ENCODE assay signal across 16 cellular contexts in genomic region chr10:117460846-117461765, GRCh38.
DNase-seq lines count a peak whose midpoint lies in the region; ATAC-seq, FAIRE-seq and TF ChIP-seq lines count a peak whose summit lies in the region.
"Had no signal": no experiment of that assay in that cellular context is flagged by ENCODE, and none has a peak within 500 bp of the region (broad histone marks: within the 10 kb centered on the region; RNA-seq: fewer than 3 reads in every experiment).

No MANE protein-coding gene starts in this region.

- no peak overlapping the region for H2BK5ac ChIP-seq in trophoblast cell (ENCODE audit: low read depth, low read length, poor library complexity)

- H3K4me2 ChIP-seq in endothelial cell of umbilical vein (ENCODE audit: insufficient read depth, low read length) (peak overlapping the region; percentile 23), trophoblast cell (ENCODE audit: low read length) (no peak overlapping the region)

- no peak overlapping the region for H4K8ac ChIP-seq in trophoblast cell (ENCODE audit: low read depth, low read length)

- BruUV-seq in endothelial cell of umbilical vein (replicated peaks; lab: Mats Ljungman, UMichigan): TSS peak; percentile 43

- peaks cover 8% of the 10 kb centered on the region for H3K4me1 ChIP-seq in HEK293 (ENCODE audit: control insufficient read depth, insufficient read depth, low read length)
- H3K4me1 ChIP-seq in endothelial cell of umbilical vein (ENCODE audit: control insufficient read depth, extremely low read depth, insufficient read depth, low read length): peaks cover 46% of the 10 kb centered on the region
- peaks cover 24 to 26% of the 10 kb centered on the region in 2 experiments for H3K4me1 ChIP-seq in trophoblast cell (ENCODE audit: control insufficient read depth in 1 of 2, insufficient read depth in 2 of 2, low read length in 2 of 2)
- no peaks in the 10 kb centered on the region for H3K4me1 ChIP-seq in aorta (ENCODE audit: control insufficient read depth in 1 of 2, insufficient read depth in 2 of 2, low read length in 2 of 2)
- no peaks in the 10 kb centered on the region for H3K4me1 ChIP-seq in kidney (ENCODE audit: control insufficient read depth in 1 of 2, insufficient read depth in 1 of 2, low read depth in 1 of 2, low read length in 2 of 2)

- H3K4me3 ChIP-seq in HEK293 (ENCODE audit: low read depth, low read length): no peak overlapping the region
- no peak overlapping the region for H3K4me3 ChIP-seq in endothelial cell of umbilical vein (replicated peaks in 1 of 3; ENCODE audit: insufficient read depth in 1 of 3, low read depth in 1 of 3, low read length in 3 of 3)
- H3K4me3 ChIP-seq in trophoblast cell (ENCODE audit: low read depth, low read length): no peak overlapping the region
- no peak overlapping the region for H3K4me3 ChIP-seq in aorta (ENCODE audit: low read length in 2 of 2)
- no peak overlapping the region for H3K4me3 ChIP-seq in kidney (ENCODE audit: low read length in 2 of 2)
- H3K4me3 ChIP-seq: dorsolateral prefrontal cortex had no signal

- H3K79me2 ChIP-seq in endothelial cell of umbilical vein (ENCODE audit: control insufficient read depth, insufficient read depth, low read length) (no peaks in the 10 kb centered on the region), trophoblast cell (ENCODE audit: control insufficient read depth, insufficient read depth, low read length, poor library complexity) (no peaks in the 10 kb centered on the region)

- H2AK5ac ChIP-seq in trophoblast cell (ENCODE audit: low read length): no peak overlapping the region

- H3K14ac ChIP-seq in trophoblast cell (ENCODE audit: low read length): no peak overlapping the region

- no peak overlapping the region for H3K23ac ChIP-seq in trophoblast cell (ENCODE audit: low read length)

- no peak for DNase-seq in endothelial cell of umbilical vein (ENCODE audit: low read depth, low spot score)
- no peak for DNase-seq in trophoblast cell
- DNase-seq in aorta: no peak
- no peak for DNase-seq in NCI-H1092 treated with DMSO at 0.1 percent for 48 hours (lab: John Stamatoyannopoulos, UW)
- DNase-seq in kidney: no peak
- DNase-seq: activated CD4-positive, alpha-beta T cell treated with anti-CD3 and anti-CD28 coated beads, Interleukin-2, amount 10 ng/mL, durations not matched to agents 24 days and 14 days; activated T-cell treated with anti-CD3 and anti-CD28 coated beads, Interleukin-2, amount 50 U/mL, for 48 hours; COR-L47; dorsolateral prefrontal cortex; naive B cell; NCI-H146; NCI-H526; retina; stimulated activated naive B cell treated with anti-CD40 and anti-IgM and Interleukin-4, amounts not matched to agents 10 μg/mL and 1 μg/mL and 100 μg/mL, for 72 hours had no signal

- H3K18ac ChIP-seq in trophoblast cell (ENCODE audit: low read length): no peak overlapping the region

- no peaks in the 10 kb centered on the region for H3K9me1 ChIP-seq in endothelial cell of umbilical vein (replicated peaks; ENCODE audit: control insufficient read depth, extremely low read depth, insufficient read depth, low read length)

- intact Hi-C loops in endothelial cell of umbilical vein (cut with micrococcal nuclease): loop anchor here (5.0 kb wide), 1 partner anchor 586 kb away; the partner anchor contains the start of gene RAB11FIP2
- intact Hi-C loops in aorta (cut with DNase I): no loop called here
- intact Hi-C loops in kidney (cut with DNase I): no loop called here

- H3K36me3 ChIP-seq in HEK293 (ENCODE audit: control insufficient read depth in 2 of 2, insufficient read depth in 1 of 2, low read length in 2 of 2) (no peaks in the 10 kb centered on the region), endothelial cell of umbilical vein (ENCODE audit: control insufficient read depth in 2 of 2, extremely low read depth in 1 of 2, insufficient read depth in 2 of 2, low read length in 2 of 2) (no peaks in the 10 kb centered on the region), trophoblast cell (ENCODE audit: control insufficient read depth in 1 of 2, insufficient read depth in 2 of 2, low read length in 2 of 2) (no peaks in the 10 kb centered on the region), aorta (ENCODE audit: control insufficient read depth in 1 of 2, insufficient read depth in 2 of 2, low read length in 1 of 2) (no peaks in the 10 kb centered on the region), kidney (ENCODE audit: control insufficient read depth in 1 of 2, insufficient read depth in 2 of 2, low read length in 2 of 2) (no peaks in the 10 kb centered on the region)

- no peak for TF ChIP-seq POLR2A in endothelial cell of umbilical vein (IDR thresholded peaks at IDR 0.05; ENCODE audit: low read depth, low read length)

- dilution Hi-C loops in endothelial cell of umbilical vein (cut with MboI; ENCODE audit: extremely low pct_ligation_motif_present, low sequenced_read_pairs): no loop called here

- H2BK120ac ChIP-seq in trophoblast cell (ENCODE audit: insufficient read depth, low read length, poor library complexity): no peak overlapping the region

- peak overlapping the region; percentile 59 for H3K9ac ChIP-seq in endothelial cell of umbilical vein (replicated peaks; ENCODE audit: extremely low read depth, insufficient read depth, low read length)
- H3K9ac ChIP-seq in trophoblast cell (ENCODE audit: low read length): no peak overlapping the region
- no peak overlapping the region for H3K9ac ChIP-seq in kidney (ENCODE audit: low read length in 2 of 2)

- H3K9me3 ChIP-seq in HEK293 (ENCODE audit: control insufficient read depth, insufficient read depth, low read depth, low read length) (no peaks in the 10 kb centered on the region), endothelial cell of umbilical vein (replicated peaks; ENCODE audit: control insufficient read depth, insufficient read depth, low read length) (no peaks in the 10 kb centered on the region), trophoblast cell (ENCODE audit: insufficient read depth, low read depth, low read length) (peaks cover 4% of the 10 kb centered on the region), aorta (ENCODE audit: control insufficient read depth, low read length) (no peaks in the 10 kb centered on the region), kidney (ENCODE audit: control insufficient read depth in 1 of 2, low read length in 2 of 2) (no peaks in the 10 kb centered on the region)

- H4K12ac ChIP-seq in trophoblast cell (ENCODE audit: low read depth, low read length): no peak overlapping the region

- ATAC-seq in aorta (ENCODE audit: low FRiP score): peak; percentile 39
- no peak for ATAC-seq in GM19351 (IDR thresholded peaks at IDR 0.05; ENCODE audit: unreplicated experiment)

- FAIRE-seq in endothelial cell of umbilical vein (lab: Jason Lieb, UNC) (no peak), kidney (lab: Jason Lieb, UNC) (no peak)

- POLR2A ChIA-PET in HEK293 (lab: Yijun Ruan, JAX) (interaction anchor here (1.2 kb wide), 1 partner anchor 18 kb away, joined by 3 read pairs; no protein-coding TSS in a partner anchor), endothelial cell of umbilical vein (lab: Charles Lee) (interaction anchor here (1.1 kb wide), 1 partner anchor 18 kb away, joined by 4 read pairs; no protein-coding TSS in a partner anchor)

- CTCF ChIA-PET in HEK293 (lab: Yijun Ruan, JAX): interaction anchor here (0.7 to 3.3 kb wide), 8 partner anchors 9 to 42 kb away, joined by 3 to 25 read pairs (median 4); no protein-coding TSS in a partner anchor
- CTCF ChIA-PET in endothelial cell of umbilical vein (lab: Charles Lee): interaction anchor here (0.8 to 9.7 kb wide), 11 partner anchors 8 to 244 kb away, joined by 3 to 190 read pairs (median 7); no protein-coding TSS in a partner anchor

- H3K4ac ChIP-seq in trophoblast cell (ENCODE audit: low read depth, low read length): no peak overlapping the region

- H2AFZ ChIP-seq in endothelial cell of umbilical vein (ENCODE audit: low read depth, low read length): no peak overlapping the region
- H2AFZ ChIP-seq in trophoblast cell (ENCODE audit: insufficient read depth, low read length, poor library complexity): no peak overlapping the region

- TF ChIP-seq CTCF in HEK293 (tag by site-specific recombination; IDR thresholded peaks at IDR 0.05) (no peak), endothelial cell of umbilical vein (IDR thresholded peaks at IDR 0.05; ENCODE audit: extremely low read depth in 1 of 2, insufficient read depth in 1 of 2, low read depth in 1 of 2, low read length in 2 of 2) (no peak), kidney (IDR thresholded peaks at IDR 0.05; ENCODE audit: borderline replicate concordance, extremely low read depth, insufficient read depth) (no peak)

- no peaks in the 10 kb centered on the region for H3K27me3 ChIP-seq in endothelial cell of umbilical vein (ENCODE audit: control insufficient read depth in 2 of 2, insufficient read depth in 2 of 2, low read length in 2 of 2)
- H3K27me3 ChIP-seq in trophoblast cell (ENCODE audit: insufficient read depth, low read length): no peaks in the 10 kb centered on the region
- no peaks in the 10 kb centered on the region for H3K27me3 ChIP-seq in aorta (ENCODE audit: control insufficient read depth in 1 of 2, insufficient read depth in 2 of 2, low read length in 1 of 2)

- H3K27ac ChIP-seq in HEK293 (ENCODE audit: extremely low read depth, low read depth, low read length) (no peak overlapping the region; the same call in 1 of the 2 replicates), endothelial cell of umbilical vein (ENCODE audit: insufficient read depth, low read depth, low read length) (peak overlapping the region; percentile 89), trophoblast cell (ENCODE audit: low read depth, low read length) (no peak overlapping the region), aorta (ENCODE audit: low read depth in 1 of 2, low read length in 2 of 2) (no peak overlapping the region), kidney (ENCODE audit: low read depth in 2 of 2, low read length in 2 of 2) (no peak overlapping the region)
- H3K27ac ChIP-seq: dorsolateral prefrontal cortex had no signal

- no CpG with 5 or more reads among the region's 7 CpGs for WGBS in trophoblast cell (ENCODE audit: extremely low coverage, insufficient coverage, insufficient read length)
- 62 to 65% methylated on average over 7 of the region's 7 CpGs for WGBS in aorta, 2 donors

- H4K20me1 ChIP-seq in endothelial cell of umbilical vein (replicated peaks; ENCODE audit: control insufficient read depth, extremely low read depth, insufficient read depth, low read length): no peaks in the 10 kb centered on the region

- H4K91ac ChIP-seq in trophoblast cell (ENCODE audit: low read depth, low read length): no peak overlapping the region

- peak overlapping the region; percentile 50 for H2BK12ac ChIP-seq in trophoblast cell (ENCODE audit: low read length)

- peaks cover 2% of the 10 kb centered on the region for H3K79me1 ChIP-seq in trophoblast cell (ENCODE audit: low read length)

TF ChIP-seq in endothelial cell of umbilical vein, 7 proteins besides CTCF, POLR2A, EP300 and RAD21 (continues in another document):
- TF ChIP-seq FOS (IDR thresholded peaks at IDR 0.05; ENCODE audit: borderline replicate concordance, insufficient read depth, low read length): no peak
- TF ChIP-seq GATA2 (IDR thresholded peaks at IDR 0.05; ENCODE audit: insufficient read depth, insufficient read length, low read depth, low read length): no peak
- TF ChIP-seq JUN (IDR thresholded peaks at IDR 0.05; ENCODE audit: borderline replicate concordance, insufficient read depth, insufficient read length, low read depth): no peak
